9 cellular contexts compared by ENCODE assay signal in the genomic region with DNA sequence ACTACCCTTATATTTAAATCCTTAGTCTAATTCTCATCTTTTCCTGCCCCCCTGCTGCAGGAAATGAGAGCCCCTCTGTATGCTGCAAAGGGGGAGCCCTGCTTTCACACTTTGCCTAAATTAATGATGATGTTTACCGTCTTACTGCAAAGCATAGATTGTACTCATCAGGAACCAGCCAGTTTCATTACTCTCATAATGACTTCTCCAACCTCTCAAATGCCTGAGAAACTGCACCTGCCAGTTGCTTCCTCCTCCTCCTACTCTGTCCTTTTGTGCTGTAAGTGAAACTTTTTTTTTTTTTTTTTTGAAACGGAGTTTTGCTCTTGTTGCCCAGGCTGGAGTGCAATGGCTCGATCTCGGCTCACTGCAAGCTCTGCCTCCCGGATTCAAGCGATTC.
DNase-seq lines count a peak whose midpoint lies in the region; ATAC-seq, FAIRE-seq and TF ChIP-seq lines count a peak whose summit lies in the region.
"Had no signal": no experiment of that assay in that cellular context is flagged by ENCODE, and none has a peak within 500 bp of the region (broad histone marks: within the 10 kb centered on the region; RNA-seq: fewer than 3 reads in every experiment).

No MANE protein-coding gene starts in this region.

- no peak for TF ChIP-seq POLR2A in GM12878 (IDR thresholded peaks at IDR 0.05; ENCODE audit: low read depth, low read length)

- WGBS in GM12878 (ENCODE audit: insufficient coverage, insufficient replicate concordance, low lambda C conversion rate, missing lambda C conversion rate), result 0% methylated on average over 3 of the region's 6 CpGs

- peak overlapping the region; percentile 54 for H3K4me2 ChIP-seq in GM12878 (ENCODE audit: control insufficient read depth, insufficient read depth)

- intact Hi-C loops in GM12878 (cut with micrococcal nuclease; ENCODE audit: unreplicated experiment), result loop anchor here (2.0 kb wide), 1 partner anchor 31 kb away; no protein-coding TSS in a partner anchor
- intact Hi-C loops in tibial artery (cut with DNase I; ENCODE audit: low total_unique reads), result no loop called here

- TF ChIP-seq RAD21 in GM12878 (IDR thresholded peaks at IDR 0.05; ENCODE audit: insufficient read depth, low read depth, low read length), result no peak

- TF ChIP-seq CTCF in GM12878 (IDR thresholded peaks at IDR 0.05 in 2 of 3, conservative IDR thresholded peaks at IDR 0.05 in 1 of 3; ENCODE audit: control insufficient read depth in 2 of 3, extremely low read depth in 1 of 3, insufficient read depth in 1 of 3, low read depth in 3 of 3, low read length in 3 of 3) (no peak), tibial artery (IDR thresholded peaks at IDR 0.05) (no peak)

- H3K79me2 ChIP-seq in GM12878 (ENCODE audit: control insufficient read depth, insufficient read depth, low read length), result no peaks in the 10 kb centered on the region

- no peak overlapping the region for H3K9ac ChIP-seq in GM12878 (ENCODE audit: control insufficient read depth, insufficient read depth, low read length)

- H3K9me3 ChIP-seq in GM12878 (replicated peaks; ENCODE audit: control insufficient read depth, insufficient read depth, low read length), result peaks cover 14% of the 10 kb centered on the region
- no peaks in the 10 kb centered on the region for H3K9me3 ChIP-seq in tibial artery

- TF ChIP-seq EP300 in GM12878 (IDR thresholded peaks at IDR 0.05; ENCODE audit: borderline replicate concordance in 1 of 2, control insufficient read depth in 1 of 2, low read depth in 2 of 2, low read length in 2 of 2), result peak in 1 of 2 experiments; percentile 30; a peak in 1 of 4 replicates

- no peaks in the 10 kb centered on the region for H3K27me3 ChIP-seq in GM12878 (replicated peaks in 1 of 2; ENCODE audit: control insufficient read depth in 2 of 2, insufficient read depth in 2 of 2, low read length in 1 of 2)
- no peaks in the 10 kb centered on the region for H3K27me3 ChIP-seq in tibial artery

- H3K4me1 ChIP-seq in GM12878 (ENCODE audit: control insufficient read depth, insufficient read depth, low read length) (peaks cover 25% of the 10 kb centered on the region), tibial artery (peaks cover 0 to 8% (median under 1%) of the 10 kb centered on the region in 4 donors)

- BruUV-seq in GM12878 (replicated peaks; lab: Mats Ljungman, UMichigan), result no TSS peak

- FAIRE-seq in GM12878 (lab: Jason Lieb, UNC), result no peak

- RAD21 ChIA-PET in GM12878 (lab: Charles Lee; ENCODE audit: unreplicated experiment), result no interaction called here

- in situ Hi-C loops in GM12878 (cut with MboI), result no loop called here

- ATAC-seq in GM18502 (IDR thresholded peaks at IDR 0.05; ENCODE audit: poor library complexity, unreplicated experiment), result peak; percentile 86
- peak; percentile 70 for ATAC-seq in GM21381 (IDR thresholded peaks at IDR 0.05; ENCODE audit: unreplicated experiment)
- ATAC-seq in HG03354 (IDR thresholded peaks at IDR 0.05; ENCODE audit: poor library complexity, severe bottlenecking, unreplicated experiment), result peak; percentile 90
- peak; percentile 90 for ATAC-seq in GM12878

- SMC1A ChIA-PET in GM12878 (lab: Charles Lee; ENCODE audit: uncharacterized antibody, unreplicated experiment), result no interaction called here

- no peak overlapping the region for H3K4me3 ChIP-seq in GM12878
- H3K4me3 ChIP-seq in tibial artery, result no peak overlapping the region

- DNase-seq in GM12878 (ENCODE audit: low read depth, low spot score), result peak; percentile 64
- DNase-seq in tibial artery, result no peak
- DNase-seq in DMS114 treated with DMSO at 0.1 percent for 48 hours (lab: John Stamatoyannopoulos, UW; ENCODE audit: unreplicated experiment), result no peak
- no peak for DNase-seq in NCI-H446 treated with DMSO at 0.1 percent for 48 hours (lab: John Stamatoyannopoulos, UW)
- no peak for DNase-seq in activated CD4-positive, alpha-beta T cell treated with anti-CD3 and anti-CD28 coated beads for 48 hours
- DNase-seq: activated CD4-positive, CD25-positive, alpha-beta regulatory T cell treated with anti-CD3 and anti-CD28 coated beads, Interleukin-2, amount 50 U/mL, for 72 hours had no signal

- peak overlapping the region; percentile 45 for H3K27ac ChIP-seq in GM12878 (ENCODE audit: control insufficient read depth, insufficient read depth)
- H3K27ac ChIP-seq in tibial artery, result no peak overlapping the region

- peak overlapping the region; percentile 6; the same call in 1 of the 2 replicates for H2AFZ ChIP-seq in GM12878 (ENCODE audit: control insufficient read depth, low read depth, low read length)

- POLR2A ChIA-PET in GM12878 (lab: Charles Lee), result interaction anchor here (0.7 kb wide), 1 partner anchor 1846 kb away, joined by 4 read pairs; no protein-coding TSS in a partner anchor

- CTCF ChIA-PET in GM12878 (lab: Yijun Ruan, JAX), result no interaction called here

- H3K36me3 ChIP-seq in GM12878 (ENCODE audit: control insufficient read depth in 2 of 2, insufficient read depth in 2 of 2, low read length in 1 of 2) (no peaks in the 10 kb centered on the region), tibial artery (no peaks in the 10 kb centered on the region)

- no peaks in the 10 kb centered on the region for H4K20me1 ChIP-seq in GM12878 (ENCODE audit: control insufficient read depth, insufficient read depth)

TF ChIP-seq in GM12878, 131 proteins besides CTCF, POLR2A, EP300 and RAD21 (continues in another document):
- TF ChIP-seq, protein P1, sequence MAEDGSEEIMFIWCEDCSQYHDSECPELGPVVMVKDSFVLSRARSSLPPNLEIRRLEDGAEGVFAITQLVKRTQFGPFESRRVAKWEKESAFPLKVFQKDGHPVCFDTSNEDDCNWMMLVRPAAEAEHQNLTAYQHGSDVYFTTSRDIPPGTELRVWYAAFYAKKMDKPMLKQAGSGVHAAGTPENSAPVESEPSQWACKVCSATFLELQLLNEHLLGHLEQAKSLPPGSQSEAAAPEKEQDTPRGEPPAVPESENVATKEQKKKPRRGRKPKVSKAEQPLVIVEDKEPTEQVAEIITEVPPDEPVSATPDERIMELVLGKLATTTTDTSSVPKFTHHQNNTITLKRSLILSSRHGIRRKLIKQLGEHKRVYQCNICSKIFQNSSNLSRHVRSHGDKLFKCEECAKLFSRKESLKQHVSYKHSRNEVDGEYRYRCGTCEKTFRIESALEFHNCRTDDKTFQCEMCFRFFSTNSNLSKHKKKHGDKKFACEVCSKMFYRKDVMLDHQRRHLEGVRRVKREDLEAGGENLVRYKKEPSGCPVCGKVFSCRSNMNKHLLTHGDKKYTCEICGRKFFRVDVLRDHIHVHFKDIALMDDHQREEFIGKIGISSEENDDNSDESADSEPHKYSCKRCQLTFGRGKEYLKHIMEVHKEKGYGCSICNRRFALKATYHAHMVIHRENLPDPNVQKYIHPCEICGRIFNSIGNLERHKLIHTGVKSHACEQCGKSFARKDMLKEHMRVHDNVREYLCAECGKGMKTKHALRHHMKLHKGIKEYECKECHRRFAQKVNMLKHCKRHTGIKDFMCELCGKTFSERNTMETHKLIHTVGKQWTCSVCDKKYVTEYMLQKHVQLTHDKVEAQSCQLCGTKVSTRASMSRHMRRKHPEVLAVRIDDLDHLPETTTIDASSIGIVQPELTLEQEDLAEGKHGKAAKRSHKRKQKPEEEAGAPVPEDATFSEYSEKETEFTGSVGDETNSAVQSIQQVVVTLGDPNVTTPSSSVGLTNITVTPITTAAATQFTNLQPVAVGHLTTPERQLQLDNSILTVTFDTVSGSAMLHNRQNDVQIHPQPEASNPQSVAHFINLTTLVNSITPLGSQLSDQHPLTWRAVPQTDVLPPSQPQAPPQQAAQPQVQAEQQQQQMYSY (CRISPR knock-in tag; IDR thresholded peaks at IDR 0.05), result no peak
- TF ChIP-seq KAT2A (conservative IDR thresholded peaks at IDR 0.05; ENCODE audit: control insufficient read depth, low read depth, low read length) (no peak), GABPA (IDR thresholded peaks at IDR 0.05; ENCODE audit: low read depth) (no peak), IKZF2 (IDR thresholded peaks at IDR 0.05) (peak; percentile 38 to 52; a peak in 3 of 4 replicates), MTA2 (IDR thresholded peaks at IDR 0.05; ENCODE audit: low read depth) (peak; percentile 53; the same call in 1 of the 2 replicates), BCL11A (IDR thresholded peaks at IDR 0.05; ENCODE audit: low read depth, low read length) (peak; percentile 45; the same call in 1 of the 2 replicates)
- TF ChIP-seq, protein P2, sequence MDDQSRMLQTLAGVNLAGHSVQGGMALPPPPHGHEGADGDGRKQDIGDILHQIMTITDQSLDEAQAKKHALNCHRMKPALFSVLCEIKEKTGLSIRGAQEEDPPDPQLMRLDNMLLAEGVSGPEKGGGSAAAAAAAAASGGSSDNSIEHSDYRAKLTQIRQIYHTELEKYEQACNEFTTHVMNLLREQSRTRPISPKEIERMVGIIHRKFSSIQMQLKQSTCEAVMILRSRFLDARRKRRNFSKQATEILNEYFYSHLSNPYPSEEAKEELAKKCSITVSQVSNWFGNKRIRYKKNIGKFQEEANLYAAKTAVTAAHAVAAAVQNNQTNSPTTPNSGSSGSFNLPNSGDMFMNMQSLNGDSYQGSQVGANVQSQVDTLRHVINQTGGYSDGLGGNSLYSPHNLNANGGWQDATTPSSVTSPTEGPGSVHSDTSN (IDR thresholded peaks at IDR 0.05; ENCODE audit: insufficient replicate concordance, low read depth, low read length), result peak; percentile 38
- TF ChIP-seq, protein P3, sequence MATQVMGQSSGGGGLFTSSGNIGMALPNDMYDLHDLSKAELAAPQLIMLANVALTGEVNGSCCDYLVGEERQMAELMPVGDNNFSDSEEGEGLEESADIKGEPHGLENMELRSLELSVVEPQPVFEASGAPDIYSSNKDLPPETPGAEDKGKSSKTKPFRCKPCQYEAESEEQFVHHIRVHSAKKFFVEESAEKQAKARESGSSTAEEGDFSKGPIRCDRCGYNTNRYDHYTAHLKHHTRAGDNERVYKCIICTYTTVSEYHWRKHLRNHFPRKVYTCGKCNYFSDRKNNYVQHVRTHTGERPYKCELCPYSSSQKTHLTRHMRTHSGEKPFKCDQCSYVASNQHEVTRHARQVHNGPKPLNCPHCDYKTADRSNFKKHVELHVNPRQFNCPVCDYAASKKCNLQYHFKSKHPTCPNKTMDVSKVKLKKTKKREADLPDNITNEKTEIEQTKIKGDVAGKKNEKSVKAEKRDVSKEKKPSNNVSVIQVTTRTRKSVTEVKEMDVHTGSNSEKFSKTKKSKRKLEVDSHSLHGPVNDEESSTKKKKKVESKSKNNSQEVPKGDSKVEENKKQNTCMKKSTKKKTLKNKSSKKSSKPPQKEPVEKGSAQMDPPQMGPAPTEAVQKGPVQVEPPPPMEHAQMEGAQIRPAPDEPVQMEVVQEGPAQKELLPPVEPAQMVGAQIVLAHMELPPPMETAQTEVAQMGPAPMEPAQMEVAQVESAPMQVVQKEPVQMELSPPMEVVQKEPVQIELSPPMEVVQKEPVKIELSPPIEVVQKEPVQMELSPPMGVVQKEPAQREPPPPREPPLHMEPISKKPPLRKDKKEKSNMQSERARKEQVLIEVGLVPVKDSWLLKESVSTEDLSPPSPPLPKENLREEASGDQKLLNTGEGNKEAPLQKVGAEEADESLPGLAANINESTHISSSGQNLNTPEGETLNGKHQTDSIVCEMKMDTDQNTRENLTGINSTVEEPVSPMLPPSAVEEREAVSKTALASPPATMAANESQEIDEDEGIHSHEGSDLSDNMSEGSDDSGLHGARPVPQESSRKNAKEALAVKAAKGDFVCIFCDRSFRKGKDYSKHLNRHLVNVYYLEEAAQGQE (IDR thresholded peaks at IDR 0.05; ENCODE audit: low read depth, low read length), result no peak
